Comparison of ENCODE assay signal across 8 cellular contexts in genomic region chr1:243254233-243254926, GRCh38. TPM values are rescaled to one million over a fixed set of nuclear protein-coding genes. Genes with fewer than 3 reads are reported as not detected.
A peak's percentile ranks its signal among the peaks of the same experiment; 100 is the strongest.
DNase-seq lines count a peak whose midpoint lies in the region; ATAC-seq and TF ChIP-seq lines count a peak whose summit lies in the region.

No MANE protein-coding gene starts in this region.

- H3K27me3 ChIP-seq in esophagus squamous epithelium = no peaks in the 10 kb centered on the region

- H3K4me3 ChIP-seq in AG04449 (ENCODE audit: low read depth, low read length) (peak overlapping the region; percentile 88), esophagus squamous epithelium (peak overlapping the region; percentile 79 to 90 (median 87))

- peak overlapping the region; percentile 92 to 99 (median 98) for H3K27ac Mint-ChIP-seq in naive B cell

- peak overlapping the region; percentile 97 to 100 (median 99) for H3K4me3 Mint-ChIP-seq in naive B cell

- TF ChIP-seq CTCF in AG04449 (IDR thresholded peaks at IDR 0.05; ENCODE audit: insufficient read depth, low read length, missing control alignments) (no peak), esophagus squamous epithelium (IDR thresholded peaks at IDR 0.05) (no peak)

- H3K4me1 ChIP-seq in esophagus squamous epithelium = peaks cover 6 to 61% (median 8%) of the 10 kb centered on the region in 3 donors

- intact Hi-C loops in esophagus squamous epithelium (cut with DNase I) = no loop called here

- H3K4me1 Mint-ChIP-seq in naive B cell = peaks cover 22 to 57% (median 33%) of the 10 kb centered on the region in 3 donors

- 1 to 2% methylated on average over 10 of the region's 50 CpGs for WGBS in esophagus squamous epithelium, 2 donors

- no peaks in the 10 kb centered on the region for H3K36me3 Mint-ChIP-seq in naive B cell

- no peaks in the 10 kb centered on the region for H3K27me3 Mint-ChIP-seq in naive B cell

- DNase-seq in AG04449 (ENCODE audit: low read depth, low spot score) = no peak
- peak; percentile 30 for DNase-seq in NOMO-1 treated with dmso at 0.1 percent for 144 hours (lab: John Stamatoyannopoulos, UW; ENCODE audit: unreplicated experiment)
- DNase-seq in activated T-cell treated with anti-CD3 and anti-CD28 coated beads for 4 hours = peak; percentile 44
- DNase-seq in esophagus squamous epithelium (lab: John Stamatoyannopoulos, UW) = no peak
- peak; percentile 44 for DNase-seq in naive B cell
- DNase-seq in stimulated activated naive CD4-positive, alpha-beta T cell treated with Interleukin-2 at 50 U/mL for 16 hours (lab: John Stamatoyannopoulos, UW) = peak; percentile 68

- CTCF ChIA-PET in AG04449 (lab: Yijun Ruan, JAX) = interaction anchor here (1.3 to 2.4 kb wide), 2 partner anchors 11 to 68 kb away, joined by 3 to 11 read pairs; no protein-coding TSS in a partner anchor

- H3K9me3 Mint-ChIP-seq in naive B cell = no peaks in the 10 kb centered on the region

- no peaks in the 10 kb centered on the region for H3K9me3 ChIP-seq in esophagus squamous epithelium

- POLR2A ChIA-PET in AG04449 (lab: Yijun Ruan, JAX) = interaction anchor here (1.5 to 2.9 kb wide), 3 partner anchors 11 to 18 kb away, joined by 4 to 12 read pairs (median 8); no protein-coding TSS in a partner anchor

- ATAC-seq in GM19025 (IDR thresholded peaks at IDR 0.05; ENCODE audit: low read depth, unreplicated experiment) (peak; percentile 4), HG03439 (IDR thresholded peaks at IDR 0.05; ENCODE audit: unreplicated experiment) (peak; percentile 5), naive B cell (ENCODE audit: low read depth in 2 of 2) (peak in 1 of 2 donors; percentile 3)

- no peaks in the 10 kb centered on the region for H3K36me3 ChIP-seq in esophagus squamous epithelium

- peak in 2 of 4 donors; percentile 29 to 30 for TF ChIP-seq POLR2A in esophagus squamous epithelium (IDR thresholded peaks at IDR 0.05)

- H3K27ac ChIP-seq in esophagus squamous epithelium = peak overlapping the region; percentile 95 to 98 (median 96)

RNA-seq across cellular contexts. Expression of gene CEP170, which starts 0.7 kb away (rescaled TPM):
- total RNA-seq in esophagus squamous epithelium = 10 to 100 TPM; 10.4 to 19.5 (median 11.4) TPM
- 10 to 100 TPM; 16.6 to 36.0 (median 23.2) TPM for polyA plus RNA-seq in naive B cell (ENCODE audit: low read depth in 6 of 6)

RNA-seq across cellular contexts. Expression of gene SDCCAG8, which starts 1.5 kb away (rescaled TPM):
- total RNA-seq in esophagus squamous epithelium = 10 to 100 TPM; 17.5 to 37.6 (median 21.7) TPM
- 10 to 100 TPM; 42.9 to 60.7 (median 53.0) TPM for polyA plus RNA-seq in naive B cell (ENCODE audit: low read depth in 6 of 6)

Comparison
In these comparisons a context has a peak if more than half of its experiments do, and no peak if none do; other contexts are left out.
1. DNase-seq: peak in NOMO-1 treated with dmso at 0.1 percent for 144 hours (single experiment), activated T-cell treated with anti-CD3 and anti-CD28 coated beads for 4 hours (single experiment), naive B cell (single experiment) and stimulated activated naive CD4-positive, alpha-beta T cell treated with Interleukin-2 at 50 U/mL for 16 hours (single experiment); none in AG04449 (single experiment) and esophagus squamous epithelium (single experiment).